Comparison of ENCODE assay signal across 9 cellular contexts in the genomic region with DNA sequence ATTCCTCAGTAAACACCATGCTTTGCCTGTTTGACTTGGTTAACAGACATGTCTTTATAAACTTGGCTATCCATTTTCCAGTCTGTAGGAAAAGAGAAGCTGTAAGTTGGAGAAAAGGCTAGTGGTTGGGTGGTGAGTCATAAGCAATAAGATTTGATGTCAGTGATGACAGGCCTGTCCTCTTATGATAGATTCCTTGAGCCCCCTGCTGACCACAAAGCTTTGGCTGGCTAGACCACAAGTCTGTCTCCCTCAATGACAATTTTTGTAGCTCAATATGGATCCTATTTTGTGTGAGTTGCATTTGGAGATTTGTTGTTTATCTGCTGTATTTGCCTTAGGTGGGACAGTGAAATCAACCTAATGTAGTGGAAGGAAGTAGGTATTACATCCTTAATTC.
A peak's percentile ranks its signal among the peaks of the same experiment; 100 is the strongest.
DNase-seq lines count a peak whose midpoint lies in the region; ATAC-seq and TF ChIP-seq lines count a peak whose summit lies in the region.
"Had no signal": no experiment of that assay in that cellular context is flagged by ENCODE, and none has a peak within 500 bp of the region (broad histone marks: within the 10 kb centered on the region; RNA-seq: fewer than 3 reads in every experiment).

No MANE protein-coding gene starts in this region.

- no peaks in the 10 kb centered on the region for H3K27me3 Mint-ChIP-seq in effector memory CD8-positive, alpha-beta T cell

- peak overlapping the region; percentile 24 to 31 for H3K4me3 Mint-ChIP-seq in effector memory CD8-positive, alpha-beta T cell

- H3K36me3 ChIP-seq in left ventricle myocardium inferior = peaks cover 20% of the 10 kb centered on the region
- H3K36me3 ChIP-seq in RWPE2 (ENCODE audit: low read depth) = peaks cover 39% of the 10 kb centered on the region
- no peaks in the 10 kb centered on the region for H3K36me3 ChIP-seq in thyroid gland

- ATAC-seq in left ventricle myocardium superior = no peak
- ATAC-seq in RWPE2 (ENCODE audit: low read depth) = peak; percentile 67
- ATAC-seq in effector memory CD8-positive, alpha-beta T cell (replicated peaks) = no peak
- ATAC-seq in HG03108 (IDR thresholded peaks at IDR 0.05; ENCODE audit: unreplicated experiment) = no peak
- ATAC-seq in HG03432 (IDR thresholded peaks at IDR 0.05; ENCODE audit: unreplicated experiment) = no peak

- TF ChIP-seq POLR2A in thyroid gland (IDR thresholded peaks at IDR 0.05) = no peak

- H3K27me3 ChIP-seq in left ventricle myocardium inferior (ENCODE audit: low read depth) (no peaks in the 10 kb centered on the region), RWPE2 (ENCODE audit: insufficient read depth, poor library complexity, severe bottlenecking) (no peaks in the 10 kb centered on the region), thyroid gland (no peaks in the 10 kb centered on the region)

- intact Hi-C loops in left ventricle myocardium inferior (cut with micrococcal nuclease) = no loop called here
- intact Hi-C loops in left ventricle myocardium superior (cut with micrococcal nuclease) = no loop called here
- intact Hi-C loops in thyroid gland (cut with DNase I) = no loop called here

- peaks cover 15% of the 10 kb centered on the region for H3K9me3 ChIP-seq in left ventricle myocardium inferior (replicated peaks)
- H3K9me3 ChIP-seq in RWPE2 (ENCODE audit: severe bottlenecking) = no peaks in the 10 kb centered on the region
- no peaks in the 10 kb centered on the region for H3K9me3 ChIP-seq in thyroid gland

- H3K27ac ChIP-seq in left ventricle myocardium inferior (replicated peaks) (peak overlapping the region; percentile 79), RWPE2 (ENCODE audit: poor library complexity, severe bottlenecking) (no peak overlapping the region), thyroid gland (peak overlapping the region in 2 of 3 donors; percentile 35 to 76)

- TF ChIP-seq CTCF in left ventricle myocardium inferior (IDR thresholded peaks at IDR 0.05; ENCODE audit: borderline replicate concordance) (no peak), RWPE2 (IDR thresholded peaks at IDR 0.05; ENCODE audit: poor library complexity, severe bottlenecking) (peak; percentile 38), thyroid gland (IDR thresholded peaks at IDR 0.05) (no peak)

- H3K9me3 Mint-ChIP-seq in effector memory CD8-positive, alpha-beta T cell = peaks cover 2 to 3% of the 10 kb centered on the region in 2 donors

- H3K36me3 Mint-ChIP-seq in effector memory CD8-positive, alpha-beta T cell (ENCODE audit: insufficient read depth) = peaks cover 22% of the 10 kb centered on the region

- peak overlapping the region; percentile 38 to 65 for H3K27ac Mint-ChIP-seq in effector memory CD8-positive, alpha-beta T cell

- peaks cover 11 to 39% of the 10 kb centered on the region in 2 donors for H3K4me1 Mint-ChIP-seq in effector memory CD8-positive, alpha-beta T cell (ENCODE audit: low read depth in 2 of 2)

- no peak overlapping the region for H3K4me3 ChIP-seq in left ventricle myocardium inferior
- H3K4me3 ChIP-seq in RWPE2 (ENCODE audit: severe bottlenecking) = no peak overlapping the region
- no peak overlapping the region for H3K4me3 ChIP-seq in thyroid gland (replicated peaks in 1 of 3)

- no peak for DNase-seq in left ventricle myocardium inferior
- no peak for DNase-seq in left ventricle myocardium superior
- no peak for DNase-seq in RWPE2 (ENCODE audit: low spot score)
- no peak for DNase-seq in effector memory CD8-positive, alpha-beta T cell
- no peak for DNase-seq in thyroid gland
- DNase-seq in NCI-H446 treated with DMSO at 0.1 percent for 48 hours (lab: John Stamatoyannopoulos, UW) = no peak
- DNase-seq: kidney glomerular epithelial cell had no signal

- H3K4me1 ChIP-seq in left ventricle myocardium inferior (peaks cover 47% of the 10 kb centered on the region), RWPE2 (ENCODE audit: insufficient read depth, poor library complexity, severe bottlenecking) (peaks cover 7% of the 10 kb centered on the region), thyroid gland (peaks cover 51 to 54% of the 10 kb centered on the region in 2 donors)
